ENCODE assay signal across 8 cellular contexts in the genomic region with DNA sequence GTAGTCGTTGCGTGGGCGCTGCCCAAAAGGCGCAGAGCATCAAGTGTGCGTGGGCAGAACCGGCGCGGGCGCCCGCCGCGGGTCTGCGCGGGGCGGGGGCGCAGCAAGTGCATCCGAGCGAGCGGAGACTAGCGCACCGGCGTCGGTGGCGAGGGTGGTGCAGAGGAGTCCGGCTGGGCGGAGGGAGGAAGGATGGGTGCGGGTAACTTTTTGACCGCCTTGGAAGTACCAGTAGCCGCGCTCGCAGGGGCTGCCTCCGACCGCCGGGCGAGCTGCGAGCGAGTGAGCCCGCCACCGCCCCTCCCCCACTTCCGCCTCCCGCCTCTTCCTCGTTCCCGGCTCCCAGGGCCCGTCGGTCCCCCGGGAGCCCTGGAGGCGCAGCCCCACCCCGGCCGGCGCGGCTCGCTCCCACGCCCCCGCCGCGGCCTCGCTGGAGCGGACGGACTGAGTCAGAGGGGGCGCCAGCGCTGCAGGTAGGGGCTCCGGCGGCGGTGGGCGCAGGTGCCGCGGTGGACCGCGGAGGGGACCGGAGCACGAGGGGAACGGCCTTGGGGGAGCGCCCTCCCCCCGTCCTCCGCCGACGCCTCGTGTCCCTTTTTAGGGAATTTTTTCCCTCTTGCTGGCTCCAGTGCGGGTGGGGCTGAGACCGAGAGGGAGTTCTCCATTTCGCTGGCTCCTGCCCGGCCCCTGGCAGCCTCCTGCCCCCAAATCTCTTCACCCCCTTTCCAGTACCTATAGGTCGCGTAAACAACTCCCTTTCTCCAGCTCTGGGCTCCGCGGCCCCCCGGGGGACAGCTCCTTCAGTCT.
DNase-seq lines count a peak whose midpoint lies in the region; ATAC-seq and TF ChIP-seq lines count a peak whose summit lies in the region.

No MANE protein-coding gene starts in this region.

- peaks cover 25 to 42% of the 10 kb centered on the region in 2 donors for H3K4me1 Mint-ChIP-seq in stimulated activated naive B cell treated with anti-CD40 and anti-IgM and Interleukin-4, amounts not matched to agents 10 μg/mL and 1 μg/mL and 100 μg/mL, for 72 hours

- TF ChIP-seq CTCF in GM10248 (IDR thresholded peaks at IDR 0.05; ENCODE audit: control extremely low read depth, extremely low read depth, low read depth, missing control alignments), result no peak
- TF ChIP-seq CTCF in epithelial cell of esophagus (IDR thresholded peaks at IDR 0.05; ENCODE audit: insufficient read depth, low read depth, low read length, missing control alignments), result no peak

- peak; percentile 49 to 52 for ATAC-seq in stimulated activated naive B cell treated with anti-CD40 and anti-IgM and Interleukin-4, amounts not matched to agents 10 μg/mL and 1 μg/mL and 100 μg/mL, for 72 hours (replicated peaks)
- no peak for ATAC-seq in GM18511 (IDR thresholded peaks at IDR 0.05; ENCODE audit: unreplicated experiment)

- H3K27me3 Mint-ChIP-seq in stimulated activated naive B cell treated with anti-CD40 and anti-IgM and Interleukin-4, amounts not matched to agents 10 μg/mL and 1 μg/mL and 100 μg/mL, for 72 hours, result peaks cover 6 to 9% of the 10 kb centered on the region in 2 donors

- POLR2A ChIA-PET in GM10248 (lab: Yijun Ruan, JAX), result no interaction called here

- H3K36me3 Mint-ChIP-seq in stimulated activated naive B cell treated with anti-CD40 and anti-IgM and Interleukin-4, amounts not matched to agents 10 μg/mL and 1 μg/mL and 100 μg/mL, for 72 hours, result peaks cover 30 to 31% of the 10 kb centered on the region in 2 donors

- peak overlapping the region; percentile 75 for H3K4me3 ChIP-seq in epithelial cell of esophagus (ENCODE audit: low read length)

- H3K9me3 Mint-ChIP-seq in stimulated activated naive B cell treated with anti-CD40 and anti-IgM and Interleukin-4, amounts not matched to agents 10 μg/mL and 1 μg/mL and 100 μg/mL, for 72 hours, result peaks cover 5 to 6% of the 10 kb centered on the region in 2 donors

- CTCF ChIA-PET in GM10248 (lab: Yijun Ruan, JAX), result interaction anchor here (0.9 to 4.4 kb wide), 8 partner anchors 9 to 87 kb away, joined by 3 to 33 read pairs (median 5); partner anchors contain the start of genes PIGT and SYS1

- DNase-seq in GM10248 (ENCODE audit: extremely low spot score) (peak; percentile 46), NCI-H345 treated with DMSO at 0.1 percent for 48 hours (lab: John Stamatoyannopoulos, UW; ENCODE audit: unreplicated experiment) (peak; percentile 10), epithelial cell of esophagus (ENCODE audit: low read depth) (peak; percentile 43), middle frontal gyrus (ENCODE audit: extremely low spot score, low spot score) (peak; percentile 29), SKM-1 (lab: John Stamatoyannopoulos, UW; ENCODE audit: unreplicated experiment) (no peak)
- DNase-seq in activated CD8-positive, alpha-beta memory T cell treated with anti-CD3 and anti-CD28 coated beads, Interleukin-2, amount 50 U/mL, for 4 hours, result peak; percentile 69
- peak; percentile 27 for DNase-seq in stimulated activated naive B cell treated with anti-CD40 and anti-IgM and Interleukin-4, amounts not matched to agents 10 μg/mL and 1 μg/mL and 100 μg/mL, for 72 hours

- H3K27ac Mint-ChIP-seq in stimulated activated naive B cell treated with anti-CD40 and anti-IgM and Interleukin-4, amounts not matched to agents 10 μg/mL and 1 μg/mL and 100 μg/mL, for 72 hours, result peak overlapping the region; percentile 84

- H3K4me3 Mint-ChIP-seq in stimulated activated naive B cell treated with anti-CD40 and anti-IgM and Interleukin-4, amounts not matched to agents 10 μg/mL and 1 μg/mL and 100 μg/mL, for 72 hours, result peak overlapping the region; percentile 85 to 91
